In genomic region chr7:45116048-45116447, GRCh38 we compare ENCODE assay signal across 18 cellular contexts. TPM values are rescaled to one million over a fixed set of nuclear protein-coding genes. Genes with fewer than 3 reads are reported as not detected.
DNase-seq lines count a peak whose midpoint lies in the region; ATAC-seq and TF ChIP-seq lines count a peak whose summit lies in the region.
"Had no signal": no experiment of that assay in that cellular context is flagged by ENCODE, and none has a peak within 500 bp of the region (broad histone marks: within the 10 kb centered on the region; RNA-seq: fewer than 3 reads in every experiment).

No MANE protein-coding gene starts in this region.

- TF ChIP-seq CTCF in VCaP (conservative IDR thresholded peaks at IDR 0.05) (no peak), left lung (IDR thresholded peaks at IDR 0.05) (no peak), type B pancreatic cell (conservative IDR thresholded peaks at IDR 0.05) (no peak), natural killer cell (IDR thresholded peaks at IDR 0.05) (no peak)

- H3K36me3 ChIP-seq in left lung = no peaks in the 10 kb centered on the region
- H3K36me3 ChIP-seq: BE2C, BLaER1 had no signal

- H3K9me3 ChIP-seq in left lung = no peaks in the 10 kb centered on the region
- H3K9me3 ChIP-seq: BE2C, BLaER1, Caco-2 had no signal

- H3K4me1 ChIP-seq in left lung = peaks cover 0 to 5% of the 10 kb centered on the region in 2 donors
- H3K4me1 ChIP-seq: BE2C had no signal

- no peak for DNase-seq in left lung
- no peak for DNase-seq in type B pancreatic cell (ENCODE audit: extremely low spot score, unreplicated experiment)
- no peak for DNase-seq in T1000 (lab: John Stamatoyannopoulos, UW)
- no peak for DNase-seq in natural killer cell
- no peak for DNase-seq in left colon
- DNase-seq: 8988T; ACHN; BE2C; Caco-2; Calu3; CD4-positive, alpha-beta T cell; CD8-positive, alpha-beta T cell; DMS79 treated with DMSO at 0.1 percent for 48 hours; GF-D8 had no signal

- H3K27me3 ChIP-seq in left lung = no peaks in the 10 kb centered on the region
- H3K27me3 ChIP-seq: BE2C, BLaER1 had no signal

- H3K4me3 ChIP-seq in left lung = no peak overlapping the region
- H3K4me3 ChIP-seq: BLaER1 had no signal

- ATAC-seq in left lung (peak; percentile 4), natural killer cell (no peak), left colon (no peak)
- ATAC-seq: CD8-positive, alpha-beta T cell had no signal

- H3K27me3 Mint-ChIP-seq in type B pancreatic cell = peaks cover 45% of the 10 kb centered on the region
- H3K27me3 Mint-ChIP-seq in natural killer cell (ENCODE audit: low read depth in 2 of 2) = peaks cover 2 to 10% of the 10 kb centered on the region in 2 donors

- intact Hi-C loops in left lung (cut with DNase I) = no loop called here
- intact Hi-C loops in natural killer cell (cut with micrococcal nuclease) = loop anchor here (10.0 kb wide), 1 partner anchor 511 kb away; the partner anchor contains the start of gene OGDH
- intact Hi-C loops in left colon (cut with DNase I, micrococcal nuclease) = loop anchor here in 1 of 2 donors (10.0 kb wide), 1 partner anchor 131 kb away; no protein-coding TSS in a partner anchor

- no peak overlapping the region for H3K4me3 Mint-ChIP-seq in type B pancreatic cell
- no peak overlapping the region for H3K4me3 Mint-ChIP-seq in natural killer cell
- H3K4me3 Mint-ChIP-seq: CD4-positive, alpha-beta T cell; CD8-positive, alpha-beta T cell had no signal

- peak overlapping the region; percentile 27 for H3K27ac Mint-ChIP-seq in type B pancreatic cell
- no peak overlapping the region for H3K27ac Mint-ChIP-seq in natural killer cell
- H3K27ac Mint-ChIP-seq: CD4-positive, alpha-beta T cell; CD8-positive, alpha-beta T cell had no signal

- H3K27ac ChIP-seq in VCaP = peak overlapping the region; percentile 32
- no peak overlapping the region for H3K27ac ChIP-seq in left lung
- H3K27ac ChIP-seq: BLaER1, C4-2B had no signal

- H3K4me1 Mint-ChIP-seq in type B pancreatic cell (ENCODE audit: unreplicated experiment) (peaks cover 13% of the 10 kb centered on the region), natural killer cell (peaks cover 14 to 15% of the 10 kb centered on the region in 2 donors)

- H3K9me3 Mint-ChIP-seq in type B pancreatic cell (no peaks in the 10 kb centered on the region), natural killer cell (no peaks in the 10 kb centered on the region)
- H3K9me3 Mint-ChIP-seq: CD4-positive, alpha-beta T cell; CD8-positive, alpha-beta T cell had no signal

- H3K36me3 Mint-ChIP-seq in type B pancreatic cell (peaks cover 4% of the 10 kb centered on the region), natural killer cell (no peaks in the 10 kb centered on the region)

RNA-seq across cellular contexts. Expression of gene TBRG4, which starts 4.6 kb away (rescaled TPM):
- total RNA-seq in left lung (10 to 100 TPM; 41.8 to 72.5 TPM), type B pancreatic cell (ENCODE audit: low replicate concordance) (88.2 and 98.3 TPM in 2 replicates), natural killer cell (10 to 100 TPM; 48.6 to 56.7 (median 55.9) TPM), left colon (10 to 100 TPM; 80.9 to 88.7 TPM)

RNA-seq across cellular contexts. Expression of gene NACAD, which starts 27.3 kb away (rescaled TPM):
- total RNA-seq in left lung = 1 to 10 TPM; 2.0 to 7.3 TPM
- total RNA-seq in type B pancreatic cell (ENCODE audit: low replicate concordance) = 7.3 and 12.5 TPM in 2 replicates
- 1 to 10 TPM in 1 of 3 donors, under 1 TPM in 2; 0.75 to 1.7 (median 0.78) TPM for total RNA-seq in natural killer cell
- 1 to 10 TPM in 1 of 2 donors, under 1 TPM in 1; 0.61 to 1.5 TPM for total RNA-seq in left colon

RNA-seq across cellular contexts. Expression of gene RAMP3, which starts 41.5 kb away (rescaled TPM):
- total RNA-seq in left lung (10 to 100 TPM; 78.0 to 89.9 TPM), type B pancreatic cell (ENCODE audit: low replicate concordance) (0.48 and 0.70 TPM in 2 replicates), natural killer cell (not detected), left colon (1 to 10 TPM; 8.8 to 9.5 TPM)
- total RNA-seq: A673; Caco-2; Calu3; CD4-positive, alpha-beta T cell; CD8-positive, alpha-beta T cell had no signal

Comparison
In these comparisons a context has a peak if more than half of its experiments do, and no peak if none do; other contexts are left out.
1. RNA of gene RAMP3, which starts 41.5 kb away (total RNA-seq): 78.0 to 89.9 TPM in left lung; 8.8 to 9.5 TPM in left colon, 0.48 to 0.70 TPM in type B pancreatic cell and not detected in natural killer cell; every median in the first group is over 4 times any median in the second.